8 cellular contexts compared by ENCODE assay signal in the genomic region with DNA sequence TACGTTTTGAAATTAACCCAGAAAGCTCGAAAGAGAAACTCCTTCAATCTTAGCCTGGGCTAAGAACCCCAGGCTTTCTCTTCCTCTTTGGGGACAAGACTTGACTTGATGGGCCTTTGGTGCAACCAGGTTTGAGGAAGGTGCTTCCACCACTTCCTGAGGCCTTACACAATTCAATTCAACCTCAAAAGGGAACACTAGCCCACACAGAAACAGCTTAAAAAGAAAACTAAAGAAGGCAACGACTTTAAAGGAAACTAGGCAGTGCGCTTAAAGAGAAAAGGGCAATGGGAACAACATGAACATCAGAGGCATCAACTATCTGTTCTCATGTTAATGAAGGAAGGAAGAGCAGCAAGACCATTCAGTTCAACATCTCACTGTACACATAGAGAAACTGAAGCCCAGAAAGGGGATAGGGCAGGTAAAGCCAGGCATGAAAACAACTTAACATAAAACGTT. TPM values are rescaled to one million over a fixed set of nuclear protein-coding genes. Genes with fewer than 3 reads are reported as not detected.
DNase-seq lines count a peak whose midpoint lies in the region; ATAC-seq and TF ChIP-seq lines count a peak whose summit lies in the region.

No MANE protein-coding gene starts in this region.

- no peaks in the 10 kb centered on the region for H3K36me3 ChIP-seq in vagina
- no peaks in the 10 kb centered on the region for H3K36me3 ChIP-seq in MG63
- no peaks in the 10 kb centered on the region for H3K36me3 ChIP-seq in left lung

- no peaks in the 10 kb centered on the region for H3K9me3 Mint-ChIP-seq in activated T-cell treated with anti-CD3 and anti-CD28 coated beads, Interleukin-2, amount 50 U/mL, for 72 hours
- no peaks in the 10 kb centered on the region for H3K9me3 Mint-ChIP-seq in stimulated activated naive CD8-positive, alpha-beta T cell treated with anti-CD3 and anti-CD28 coated beads, Interleukin-15, amount 100 ng/mL, for 72 hours

- peak overlapping the region; percentile 49 to 64 for H3K4me3 Mint-ChIP-seq in activated T-cell treated with anti-CD3 and anti-CD28 coated beads, Interleukin-2, amount 50 U/mL, for 72 hours
- peak overlapping the region; percentile 68 to 74 for H3K4me3 Mint-ChIP-seq in stimulated activated naive CD8-positive, alpha-beta T cell treated with anti-CD3 and anti-CD28 coated beads, Interleukin-15, amount 100 ng/mL, for 72 hours

- peak overlapping the region; percentile 9 for H3K27ac Mint-ChIP-seq in activated T-cell treated with anti-CD3 and anti-CD28 coated beads, Interleukin-2, amount 50 U/mL, for 72 hours
- H3K27ac Mint-ChIP-seq in stimulated activated naive CD8-positive, alpha-beta T cell treated with anti-CD3 and anti-CD28 coated beads, Interleukin-15, amount 100 ng/mL, for 72 hours = peak overlapping the region; percentile 68 to 93

- H3K4me3 ChIP-seq in vagina = no peak overlapping the region
- no peak overlapping the region for H3K4me3 ChIP-seq in MG63
- no peak overlapping the region for H3K4me3 ChIP-seq in left lung

- no peak for ATAC-seq in activated T-cell treated with anti-CD3 and anti-CD28 coated beads, Interleukin-2, amount 50 U/mL, for 72 hours (replicated peaks in 1 of 2)
- ATAC-seq in HG02885 (IDR thresholded peaks at IDR 0.05; ENCODE audit: poor library complexity, unreplicated experiment) (peak; percentile 66), left lung (no peak)
- peak; percentile 66 for ATAC-seq in stimulated activated naive CD8-positive, alpha-beta T cell treated with anti-CD3 and anti-CD28 coated beads, Interleukin-15, amount 100 ng/mL, for 72 hours

- no peaks in the 10 kb centered on the region for H3K9me3 ChIP-seq in vagina
- no peaks in the 10 kb centered on the region for H3K9me3 ChIP-seq in MG63
- no peaks in the 10 kb centered on the region for H3K9me3 ChIP-seq in left lung

- H3K4me1 Mint-ChIP-seq in activated T-cell treated with anti-CD3 and anti-CD28 coated beads, Interleukin-2, amount 50 U/mL, for 72 hours (ENCODE audit: low read depth) = peaks cover 32% of the 10 kb centered on the region
- peaks cover 56% of the 10 kb centered on the region for H3K4me1 Mint-ChIP-seq in stimulated activated naive CD8-positive, alpha-beta T cell treated with anti-CD3 and anti-CD28 coated beads, Interleukin-15, amount 100 ng/mL, for 72 hours

- no peak for DNase-seq in activated T-cell treated with anti-CD3 and anti-CD28 coated beads, Interleukin-2, amount 50 U/mL, for 72 hours
- DNase-seq in activated T-cell treated with anti-CD3 and anti-CD28 coated beads, Interleukin-2, amount 50 U/mL, for 1 hour = no peak
- peak; percentile 93 for DNase-seq in SKM-1 (lab: John Stamatoyannopoulos, UW; ENCODE audit: unreplicated experiment)
- no peak for DNase-seq in stimulated activated naive CD8-positive, alpha-beta T cell treated with anti-CD3 and anti-CD28 coated beads, Interleukin-15, amount 100 ng/mL, for 72 hours
- DNase-seq in vagina (ENCODE audit: extremely low spot score in 2 of 2) = no peak
- DNase-seq in MG63 = no peak
- no peak for DNase-seq in left lung

- H3K4me1 ChIP-seq in vagina (no peaks in the 10 kb centered on the region), left lung (peaks cover 0 to 49% of the 10 kb centered on the region in 2 donors)

- H3K36me3 Mint-ChIP-seq in activated T-cell treated with anti-CD3 and anti-CD28 coated beads, Interleukin-2, amount 50 U/mL, for 72 hours (ENCODE audit: insufficient read depth in 2 of 2) = no peaks in the 10 kb centered on the region

- H3K27ac ChIP-seq in vagina (no peak overlapping the region), left lung (peak overlapping the region in 1 of 2 donors; percentile 70)

- no peak for TF ChIP-seq POLR2A in vagina (IDR thresholded peaks at IDR 0.05)

- TF ChIP-seq CTCF in vagina (IDR thresholded peaks at IDR 0.05) (no peak), left lung (IDR thresholded peaks at IDR 0.05) (no peak)

- no peaks in the 10 kb centered on the region for H3K27me3 ChIP-seq in vagina
- H3K27me3 ChIP-seq in MG63 = 0 out of 2 replicates have a peak, but pooled peaks cover 3% of the 10 kb centered on the region
- H3K27me3 ChIP-seq in left lung = no peaks in the 10 kb centered on the region

- H3K27me3 Mint-ChIP-seq in activated T-cell treated with anti-CD3 and anti-CD28 coated beads, Interleukin-2, amount 50 U/mL, for 72 hours (ENCODE audit: low read depth) = no peaks in the 10 kb centered on the region
- H3K27me3 Mint-ChIP-seq in stimulated activated naive CD8-positive, alpha-beta T cell treated with anti-CD3 and anti-CD28 coated beads, Interleukin-15, amount 100 ng/mL, for 72 hours = no peaks in the 10 kb centered on the region

- intact Hi-C loops in vagina (cut with DNase I) (no loop called here), left lung (cut with DNase I) (no loop called here)

RNA-seq across cellular contexts. Expression of a gene that starts 24.8 kb away (rescaled TPM):
- 10 to 100 TPM; 40.8 to 56.8 TPM for total RNA-seq in activated T-cell treated with anti-CD3 and anti-CD28 coated beads, Interleukin-2, amount 50 U/mL, for 72 hours
- total RNA-seq in vagina (43.5 TPM), left lung (10 to 100 TPM; 32.4 to 42.8 TPM)
- total RNA-seq in MG63 (2014; rRNA removed; shearing (Covaris generic); ENCODE audit: low replicate concordance) = 31.3 and 35.5 TPM in 2 replicates

Comparison
In these comparisons a context has a peak if more than half of its experiments do, and no peak if none do; other contexts are left out.
1. ATAC-seq: peak in HG02885 (single experiment) and stimulated activated naive CD8-positive, alpha-beta T cell treated with anti-CD3 and anti-CD28 coated beads, Interleukin-15, amount 100 ng/mL, for 72 hours (single experiment); none in activated T-cell treated with anti-CD3 and anti-CD28 coated beads, Interleukin-2, amount 50 U/mL, for 72 hours (0 of 2) and left lung (single experiment).